ENCODE assay signal across 29 cellular contexts in genomic region chr4:158760866-158761265, GRCh38. TPM values are rescaled to one million over a fixed set of nuclear protein-coding genes. Genes with fewer than 3 reads are reported as not detected.
A peak's percentile ranks its signal among the peaks of the same experiment; 100 is the strongest.
DNase-seq lines count a peak whose midpoint lies in the region; ATAC-seq and TF ChIP-seq lines count a peak whose summit lies in the region.
"Had no signal": no experiment of that assay in that cellular context is flagged by ENCODE, and none has a peak within 500 bp of the region (broad histone marks: within the 10 kb centered on the region; RNA-seq: fewer than 3 reads in every experiment).

No MANE protein-coding gene starts in this region.

- H3K27ac Mint-ChIP-seq in GM23338, result no peak overlapping the region
- H3K27ac Mint-ChIP-seq: memory B cell, neural progenitor cell had no signal

- H3K27me3 ChIP-seq in SK-N-SH (ENCODE audit: insufficient read depth) (no peaks in the 10 kb centered on the region), GM23338 (ENCODE audit: insufficient read depth) (no peaks in the 10 kb centered on the region)
- H3K27me3 ChIP-seq: adrenal gland, heart right ventricle, neural progenitor cell had no signal

- no peak for DNase-seq in SK-N-SH
- peak; percentile 24 for DNase-seq in Daoy (ENCODE audit: low read depth)
- peak; percentile 50 for DNase-seq in RKO (ENCODE audit: low spot score)
- peak; percentile 32 for DNase-seq in fibroblast of the aortic adventitia (ENCODE audit: low read depth)
- no peak for DNase-seq in GM23338 (ENCODE audit: low spot score)
- no peak for DNase-seq in HPDE6-E6E7 (ENCODE audit: extremely low spot score)
- no peak for DNase-seq in COR-L47 (lab: John Stamatoyannopoulos, UW)
- DNase-seq: 8988T; activated CD4-positive, alpha-beta T cell treated with anti-CD3 and anti-CD28 coated beads for 4 hours; activated CD8-positive, alpha-beta memory T cell treated with anti-CD3 and anti-CD28 coated beads, Interleukin-2, amount 50 U/mL, for 48 hours; activated effector memory CD4-positive, alpha-beta T cell treated with anti-CD3 and anti-CD28 coated beads, Interleukin-2, amount 50 U/mL, for 16 hours; adrenal gland; DND-41; heart right ventricle; left cardiac atrium; NCI-H446; NCI-H774; posterior cingulate gyrus; right cardiac atrium; spleen; stimulated activated CD4-positive, alpha-beta T cell treated with anti-CD3 and anti-CD28 coated beads, Interleukin-4, amount 100 ng/mL, for 1 hour; T-helper 2 cell had no signal

- peak overlapping the region in 1 of 2 experiments; percentile 40; a peak in 2 of 4 replicates for H3K27ac ChIP-seq in SK-N-SH (ENCODE audit: low read depth in 2 of 2, low read length in 1 of 2)
- no peak overlapping the region for H3K27ac ChIP-seq in GM23338 (ENCODE audit: low read depth)
- H3K27ac ChIP-seq: adrenal gland, heart right ventricle, KMS-11, neural progenitor cell, RWPE1, SK-N-MC, spleen had no signal

- ATAC-seq in SK-N-SH treated with all-trans-retinoic acid at 6 μM for 48 hours (peak; percentile 48; the same call in 2 of the 3 replicates), GM23338 (no peak)
- ATAC-seq: GM12878, heart right ventricle, left cardiac atrium, right cardiac atrium had no signal

- H2AFZ ChIP-seq in SK-N-SH (ENCODE audit: low read depth) (no peak overlapping the region), GM23338 (no peak overlapping the region; the same call in 1 of the 2 replicates)
- H2AFZ ChIP-seq: neural progenitor cell had no signal

- H4K20me1 ChIP-seq in SK-N-SH (ENCODE audit: insufficient read depth) (no peaks in the 10 kb centered on the region), GM23338 (replicated peaks; ENCODE audit: insufficient read depth) (no peaks in the 10 kb centered on the region)

- POLR2A ChIA-PET in SK-N-SH (lab: Yijun Ruan, JAX), result no interaction called here

- H3K4me2 ChIP-seq in SK-N-SH, result no peak overlapping the region
- H3K4me2 ChIP-seq in GM23338, result no peak overlapping the region
- H3K4me2 ChIP-seq: KMS-11, neural progenitor cell had no signal

- H3K79me2 ChIP-seq in SK-N-SH (ENCODE audit: insufficient read depth) (no peaks in the 10 kb centered on the region), GM23338 (replicated peaks; ENCODE audit: insufficient read depth) (no peaks in the 10 kb centered on the region)

- TF ChIP-seq RAD21 in SK-N-SH (IDR thresholded peaks at IDR 0.05; ENCODE audit: low read length), result no peak

- peaks cover 23% of the 10 kb centered on the region for H3K9me3 Mint-ChIP-seq in GM23338

- peaks cover 6% of the 10 kb centered on the region for H3K36me3 Mint-ChIP-seq in GM23338 (ENCODE audit: low read depth)
- H3K36me3 Mint-ChIP-seq: memory B cell had no signal

- no peak for TF ChIP-seq EP300 in SK-N-SH (IDR thresholded peaks at IDR 0.05; ENCODE audit: borderline replicate concordance in 1 of 2, low read depth in 1 of 2, low read length in 1 of 2)

- H3K27me3 Mint-ChIP-seq in GM23338 (ENCODE audit: insufficient read depth, low read depth, poor library complexity), result peaks cover 1% of the 10 kb centered on the region

- no peak overlapping the region for H3K4me3 Mint-ChIP-seq in GM23338
- H3K4me3 Mint-ChIP-seq: memory B cell, neural progenitor cell had no signal

- H3F3A ChIP-seq in SK-N-SH (replicated peaks; ENCODE audit: insufficient read depth), result no peaks in the 10 kb centered on the region
- no peaks in the 10 kb centered on the region for H3F3A ChIP-seq in GM23338 (replicated peaks; ENCODE audit: low read depth)

- TF ChIP-seq CTCF in SK-N-SH (IDR thresholded peaks at IDR 0.05), result no peak
- no peak for TF ChIP-seq CTCF in fibroblast of the aortic adventitia (IDR thresholded peaks at IDR 0.05; ENCODE audit: insufficient read depth, low read length)
- TF ChIP-seq CTCF in GM23338 (conservative IDR thresholded peaks at IDR 0.05; ENCODE audit: low read depth in 2 of 2), result no peak

- H3K9me2 ChIP-seq in SK-N-SH (no peaks in the 10 kb centered on the region), GM23338 (ENCODE audit: insufficient read depth) (no peaks in the 10 kb centered on the region)

- CTCF ChIA-PET in SK-N-SH (lab: Yijun Ruan, JAX), result no interaction called here

- H3K36me3 ChIP-seq in SK-N-SH (replicated peaks in 1 of 2; ENCODE audit: control insufficient read depth in 1 of 2, insufficient read depth in 2 of 2, low read length in 1 of 2) (no peaks in the 10 kb centered on the region), GM23338 (ENCODE audit: insufficient read depth) (no peaks in the 10 kb centered on the region)
- H3K36me3 ChIP-seq: adrenal gland, heart right ventricle, neural progenitor cell, spleen had no signal

- H3K9ac ChIP-seq in SK-N-SH, result no peak overlapping the region
- H3K9ac ChIP-seq: KMS-11, neural progenitor cell had no signal

- WGBS in SK-N-SH (ENCODE audit: low lambda C conversion rate), result 61% methylated on average over 4 of the region's 4 CpGs

- H3K4me3 ChIP-seq in SK-N-SH (ENCODE audit: low read depth in 2 of 2, low read length in 1 of 2) (no peak overlapping the region), fibroblast of the aortic adventitia (ENCODE audit: low read depth, low read length) (no peak overlapping the region), GM23338 (no peak overlapping the region)
- H3K4me3 ChIP-seq: adrenal gland, GM12878, heart right ventricle, neural progenitor cell, SK-N-MC, spleen had no signal

- H3K9me3 ChIP-seq in SK-N-SH, result no peaks in the 10 kb centered on the region
- H3K9me3 ChIP-seq: adrenal gland had no signal

- no peaks in the 10 kb centered on the region for H3K4me1 Mint-ChIP-seq in GM23338
- H3K4me1 Mint-ChIP-seq: memory B cell, neural progenitor cell had no signal

- H3K4me1 ChIP-seq in SK-N-SH (ENCODE audit: control insufficient read depth in 1 of 2, insufficient read depth in 2 of 2, low read depth in 1 of 2, low read length in 1 of 2) (no peaks in the 10 kb centered on the region), GM23338 (ENCODE audit: insufficient read depth) (no peaks in the 10 kb centered on the region)
- H3K4me1 ChIP-seq: adrenal gland, heart right ventricle, neural progenitor cell, spleen had no signal

TF ChIP-seq in SK-N-SH treated with all-trans-retinoic acid at 6 μM for 48 hours, 23 proteins besides CTCF, POLR2A, EP300 and RAD21 (continues in another document):
- TF ChIP-seq ZFP3 (CRISPR knock-in tag; IDR thresholded peaks at IDR 0.05), result no peak
- TF ChIP-seq SNAI2 (CRISPR knock-in tag; IDR thresholded peaks at IDR 0.05), result no peak
- TF ChIP-seq OSR1 (CRISPR knock-in tag; IDR thresholded peaks at IDR 0.05), result no peak

TF ChIP-seq in SK-N-SH, 30 proteins besides CTCF, POLR2A, EP300 and RAD21 (continues in another document):
- TF ChIP-seq PBX3 (IDR thresholded peaks at IDR 0.05) (no peak), TCF12 (IDR thresholded peaks at IDR 0.05) (no peak), MAX (IDR thresholded peaks at IDR 0.05; ENCODE audit: low read depth) (no peak), FOXJ3 (CRISPR knock-in tag; IDR thresholded peaks at IDR 0.05) (no peak), ELF1 (IDR thresholded peaks at IDR 0.05) (no peak), CHD2 (IDR thresholded peaks at IDR 0.05; ENCODE audit: low read length, partially characterized antibody) (no peak), RFX5 (IDR thresholded peaks at IDR 0.05; ENCODE audit: low read length) (no peak)

TF ChIP-seq in GM23338, 12 proteins besides CTCF, POLR2A, EP300 and RAD21 (continues in another document):
- TF ChIP-seq ZNF114 (CRISPR knock-in tag; IDR thresholded peaks at IDR 0.05) (no peak), NANOG (IDR thresholded peaks at IDR 0.05; ENCODE audit: borderline replicate concordance) (no peak), JUNB (IDR thresholded peaks at IDR 0.05; ENCODE audit: unreplicated experiment) (no peak), EZH2phosphoT487 (IDR thresholded peaks at IDR 0.05; ENCODE audit: unreplicated experiment) (no peak), EZH2 (IDR thresholded peaks at IDR 0.05; ENCODE audit: low read depth, unreplicated experiment) (no peak), STAT1 (IDR thresholded peaks at IDR 0.05; ENCODE audit: unreplicated experiment) (no peak)
- TF ChIP-seq, protein P1, sequence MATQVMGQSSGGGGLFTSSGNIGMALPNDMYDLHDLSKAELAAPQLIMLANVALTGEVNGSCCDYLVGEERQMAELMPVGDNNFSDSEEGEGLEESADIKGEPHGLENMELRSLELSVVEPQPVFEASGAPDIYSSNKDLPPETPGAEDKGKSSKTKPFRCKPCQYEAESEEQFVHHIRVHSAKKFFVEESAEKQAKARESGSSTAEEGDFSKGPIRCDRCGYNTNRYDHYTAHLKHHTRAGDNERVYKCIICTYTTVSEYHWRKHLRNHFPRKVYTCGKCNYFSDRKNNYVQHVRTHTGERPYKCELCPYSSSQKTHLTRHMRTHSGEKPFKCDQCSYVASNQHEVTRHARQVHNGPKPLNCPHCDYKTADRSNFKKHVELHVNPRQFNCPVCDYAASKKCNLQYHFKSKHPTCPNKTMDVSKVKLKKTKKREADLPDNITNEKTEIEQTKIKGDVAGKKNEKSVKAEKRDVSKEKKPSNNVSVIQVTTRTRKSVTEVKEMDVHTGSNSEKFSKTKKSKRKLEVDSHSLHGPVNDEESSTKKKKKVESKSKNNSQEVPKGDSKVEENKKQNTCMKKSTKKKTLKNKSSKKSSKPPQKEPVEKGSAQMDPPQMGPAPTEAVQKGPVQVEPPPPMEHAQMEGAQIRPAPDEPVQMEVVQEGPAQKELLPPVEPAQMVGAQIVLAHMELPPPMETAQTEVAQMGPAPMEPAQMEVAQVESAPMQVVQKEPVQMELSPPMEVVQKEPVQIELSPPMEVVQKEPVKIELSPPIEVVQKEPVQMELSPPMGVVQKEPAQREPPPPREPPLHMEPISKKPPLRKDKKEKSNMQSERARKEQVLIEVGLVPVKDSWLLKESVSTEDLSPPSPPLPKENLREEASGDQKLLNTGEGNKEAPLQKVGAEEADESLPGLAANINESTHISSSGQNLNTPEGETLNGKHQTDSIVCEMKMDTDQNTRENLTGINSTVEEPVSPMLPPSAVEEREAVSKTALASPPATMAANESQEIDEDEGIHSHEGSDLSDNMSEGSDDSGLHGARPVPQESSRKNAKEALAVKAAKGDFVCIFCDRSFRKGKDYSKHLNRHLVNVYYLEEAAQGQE (IDR thresholded peaks at IDR 0.05; ENCODE audit: unreplicated experiment), result no peak

RNA-seq across cellular contexts. Expression of gene FNIP2, which starts 8.0 kb away (rescaled TPM):
- polyA plus RNA-seq in SK-N-SH (2012; rRNA removed), result 0.97 and 1.6 TPM in 2 replicates
- 1.2 and 1.8 TPM in 2 replicates for polyA plus RNA-seq in SK-N-SH (2012; cell fraction: cytosol; rRNA removed)
- polyA plus RNA-seq in SK-N-SH (2012; cell fraction: nucleus; rRNA removed), result 1.5 and 2.4 TPM in 2 replicates
- 5.2 and 12.5 TPM in 2 replicates for total RNA-seq in Daoy (2014; rRNA removed; shearing (Covaris generic))
- 21.2 and 34.3 TPM in 2 replicates for total RNA-seq in fibroblast of the aortic adventitia (ENCODE audit: low replicate concordance)
- total RNA-seq in GM23338 (2014; rRNA removed; shearing (Covaris generic)), result 17.2 and 32.4 TPM in 2 replicates
- polyA plus RNA-seq in GM23338 (2016; fragmentation: Nextera tagmentation; extraction: Ambion mirVana), result 2.7 TPM in 2 replicates

RNA-seq across cellular contexts. Expression of gene PPID, which starts 37.7 kb away (rescaled TPM):
- polyA plus RNA-seq in SK-N-SH (2012; rRNA removed), result 13.2 and 20.2 TPM in 2 replicates
- 27.0 and 33.1 TPM in 2 replicates for polyA plus RNA-seq in SK-N-SH (2012; cell fraction: cytosol; rRNA removed)
- polyA plus RNA-seq in SK-N-SH (2012; cell fraction: nucleus; rRNA removed), result 10.9 and 15.9 TPM in 2 replicates
- 47.8 and 50.3 TPM in 2 replicates for total RNA-seq in Daoy (2014; rRNA removed; shearing (Covaris generic))
- 23.6 and 45.1 TPM in 2 replicates for total RNA-seq in fibroblast of the aortic adventitia (ENCODE audit: low replicate concordance)
- total RNA-seq in GM23338 (2014; rRNA removed; shearing (Covaris generic)), result 52.5 and 56.6 TPM in 2 replicates
- polyA plus RNA-seq in GM23338 (2016; fragmentation: Nextera tagmentation; extraction: Ambion mirVana), result 60.9 and 66.2 TPM in 2 replicates

Comparison
In these comparisons a context has a peak if more than half of its experiments do, and no peak if none do; other contexts are left out.
1. DNase-seq: peak in Daoy (single experiment), RKO (single experiment) and fibroblast of the aortic adventitia (single experiment); none in SK-N-SH (single experiment), GM23338 (single experiment), HPDE6-E6E7 (single experiment) and COR-L47 (single experiment).